1 cellular context compared by ENCODE assay signal in genomic region chr1:54376085-54377039, GRCh38.
A peak's percentile ranks its signal among the peaks of the same experiment; 100 is the strongest.
TF ChIP-seq lines count a peak whose summit lies in the region.

No MANE protein-coding gene starts in this region.

TF ChIP-seq in K562, 482 proteins besides CTCF, POLR2A, EP300 and RAD21 (continued from another document and continues in another):
- peak in 1 of 2 experiments; percentile 2 for TF ChIP-seq E2F6 (IDR thresholded peaks at IDR 0.05; ENCODE audit: borderline replicate concordance in 1 of 2, extremely low read depth in 1 of 2, insufficient read depth in 1 of 2, insufficient read length in 1 of 2, low read depth in 1 of 2, low read length in 1 of 2, poor library complexity in 1 of 2, severe bottlenecking in 1 of 2)
- no peak for TF ChIP-seq WHSC1 (IDR thresholded peaks at IDR 0.05; ENCODE audit: low read length)
- TF ChIP-seq ZNF551 (CRISPR knock-in tag; IDR thresholded peaks at IDR 0.05): no peak
- no peak for TF ChIP-seq MECOM (CRISPR knock-in tag; IDR thresholded peaks at IDR 0.05)
- TF ChIP-seq PREB (CRISPR knock-in tag; IDR thresholded peaks at IDR 0.05): no peak
- TF ChIP-seq RBM15 (IDR thresholded peaks at IDR 0.05; ENCODE audit: insufficient read depth, low read length): no peak
- TF ChIP-seq KLF10 (CRISPR knock-in tag; IDR thresholded peaks at IDR 0.05): no peak
- TF ChIP-seq ZNF695 (CRISPR knock-in tag; IDR thresholded peaks at IDR 0.05): no peak
- TF ChIP-seq ZBTB49 (CRISPR knock-in tag; IDR thresholded peaks at IDR 0.05; ENCODE audit: borderline replicate concordance): no peak
- no peak for TF ChIP-seq TEAD2 (tag; IDR thresholded peaks at IDR 0.05)
- TF ChIP-seq ARID3A (IDR thresholded peaks at IDR 0.05; ENCODE audit: borderline replicate concordance, low read depth, low read length): no peak
- no peak for TF ChIP-seq ELF2 (CRISPR knock-in tag; IDR thresholded peaks at IDR 0.05)
- TF ChIP-seq TSC22D4 (tag; IDR thresholded peaks at IDR 0.05): no peak
- no peak for TF ChIP-seq CUX1 (CRISPR knock-in tag; IDR thresholded peaks at IDR 0.05)
- no peak for TF ChIP-seq ATF7 (IDR thresholded peaks at IDR 0.05)
- TF ChIP-seq SIN3B (IDR thresholded peaks at IDR 0.05; ENCODE audit: low read depth): no peak
- no peak for TF ChIP-seq HDAC3 (IDR thresholded peaks at IDR 0.05; ENCODE audit: borderline replicate concordance, partially characterized antibody)
- TF ChIP-seq POLR2H (tag; IDR thresholded peaks at IDR 0.05; ENCODE audit: low read depth): no peak
- no peak for TF ChIP-seq ZNF717 (CRISPR knock-in tag; IDR thresholded peaks at IDR 0.05)
- TF ChIP-seq NCOA2 (IDR thresholded peaks at IDR 0.05; ENCODE audit: partially characterized antibody in 2 of 2): no peak
- TF ChIP-seq ZNF384 (IDR thresholded peaks at IDR 0.05; ENCODE audit: low read depth, low read length): no peak
- peak; percentile 56; the same call in 1 of the 2 replicates for TF ChIP-seq ZNF668 (CRISPR knock-in tag; IDR thresholded peaks at IDR 0.05)
- TF ChIP-seq ZNF79 (CRISPR knock-in tag; IDR thresholded peaks at IDR 0.05; ENCODE audit: low read depth): no peak
- no peak for TF ChIP-seq TGIF2 (CRISPR knock-in tag; IDR thresholded peaks at IDR 0.05)
- no peak for TF ChIP-seq NR2C2 (CRISPR knock-in tag; IDR thresholded peaks at IDR 0.05)
- TF ChIP-seq NR2C2 (tag; IDR thresholded peaks at IDR 0.05): no peak; the same call in none of the 2 replicates
- no peak for TF ChIP-seq TOE1 (IDR thresholded peaks at IDR 0.05; ENCODE audit: borderline replicate concordance)
- TF ChIP-seq TOE1 (CRISPR knock-in tag; IDR thresholded peaks at IDR 0.05; ENCODE audit: borderline replicate concordance, low read depth): no peak
- no peak for TF ChIP-seq CLOCK (CRISPR knock-in tag; IDR thresholded peaks at IDR 0.05; ENCODE audit: borderline replicate concordance)
- no peak for TF ChIP-seq BRF2 (IDR thresholded peaks at IDR 0.05; ENCODE audit: borderline replicate concordance, insufficient read depth, insufficient read length)
- TF ChIP-seq ZMIZ1 (IDR thresholded peaks at IDR 0.05; ENCODE audit: low read depth in 2 of 2, low read length in 2 of 2): no peak
- TF ChIP-seq ARID4B (CRISPR knock-in tag; IDR thresholded peaks at IDR 0.05): 0 out of 2 replicates have a peak, but pooled peaks have one; percentile 31
- TF ChIP-seq ZC3H11A (IDR thresholded peaks at IDR 0.05; ENCODE audit: low read depth, low read length): no peak
- TF ChIP-seq ETV5 (CRISPR knock-in tag; IDR thresholded peaks at IDR 0.05; ENCODE audit: low read depth): no peak
- no peak for TF ChIP-seq HDAC8 (tag; IDR thresholded peaks at IDR 0.05)
- no peak for TF ChIP-seq ZSCAN32 (CRISPR knock-in tag; IDR thresholded peaks at IDR 0.05)
- no peak for TF ChIP-seq IFI16 (CRISPR knock-in tag; IDR thresholded peaks at IDR 0.05)
